1 cellular context compared by ENCODE assay signal in genomic region chr5:91168859-91169258, GRCh38.
TF ChIP-seq lines count a peak whose summit lies in the region.

No MANE protein-coding gene starts in this region.

TF ChIP-seq in GM12878, 131 proteins besides CTCF, POLR2A, EP300 and RAD21 (continued from another document):
- TF ChIP-seq ZBED1 (IDR thresholded peaks at IDR 0.05; ENCODE audit: borderline replicate concordance) = no peak
TF ChIP-seq in GM12878: peak in this region for 0.
